In the genomic region with DNA sequence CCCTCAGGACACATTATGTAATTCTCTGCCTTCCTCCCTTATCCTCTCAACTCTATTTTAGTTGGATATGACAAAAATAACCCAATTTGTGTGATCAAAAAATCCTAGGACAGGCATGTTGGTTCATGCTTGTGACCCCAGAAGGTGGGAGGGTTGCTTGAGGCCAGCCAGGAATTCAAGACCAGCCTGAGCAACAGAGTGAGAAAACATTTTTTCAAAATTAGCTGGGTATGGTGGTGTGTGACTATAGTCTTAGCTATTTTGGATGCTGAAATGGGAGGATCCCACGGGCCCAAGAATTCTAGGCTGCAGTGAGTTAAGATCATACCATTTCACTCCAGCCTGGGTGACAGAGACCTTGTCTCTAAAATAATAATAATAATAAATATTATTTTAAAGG, we compare ENCODE assay signal across 1 cellular context.
TF ChIP-seq lines count a peak whose summit lies in the region.

No MANE protein-coding gene starts in this region.

TF ChIP-seq in H1, 55 proteins besides CTCF, POLR2A, EP300 and RAD21:
- TF ChIP-seq SIRT6 (IDR thresholded peaks at IDR 0.05; ENCODE audit: low read length) (no peak), TEAD4 (IDR thresholded peaks at IDR 0.05; ENCODE audit: low read depth, low read length) (no peak), TCF12 (IDR thresholded peaks at IDR 0.05; ENCODE audit: low read depth, low read length) (no peak), RFX5 (IDR thresholded peaks at IDR 0.05; ENCODE audit: borderline replicate concordance, low read depth, low read length) (no peak), TBP (IDR thresholded peaks at IDR 0.05; ENCODE audit: low read depth, low read length) (no peak), SRF (IDR thresholded peaks at IDR 0.05; ENCODE audit: low read depth, low read length) (no peak), TAF7 (optimal IDR thresholded peaks at IDR 0.05; ENCODE audit: borderline replicate concordance, low read depth, low read length) (no peak), KDM1A (IDR thresholded peaks at IDR 0.05; ENCODE audit: borderline replicate concordance, low read length) (no peak), RNF2 (IDR thresholded peaks at IDR 0.05; ENCODE audit: borderline replicate concordance, low read depth, low read length, missing control alignments, poor library complexity, severe bottlenecking) (no peak), TAF1 (IDR thresholded peaks at IDR 0.05; ENCODE audit: low read depth, low read length) (no peak)
- TF ChIP-seq, protein P1, sequence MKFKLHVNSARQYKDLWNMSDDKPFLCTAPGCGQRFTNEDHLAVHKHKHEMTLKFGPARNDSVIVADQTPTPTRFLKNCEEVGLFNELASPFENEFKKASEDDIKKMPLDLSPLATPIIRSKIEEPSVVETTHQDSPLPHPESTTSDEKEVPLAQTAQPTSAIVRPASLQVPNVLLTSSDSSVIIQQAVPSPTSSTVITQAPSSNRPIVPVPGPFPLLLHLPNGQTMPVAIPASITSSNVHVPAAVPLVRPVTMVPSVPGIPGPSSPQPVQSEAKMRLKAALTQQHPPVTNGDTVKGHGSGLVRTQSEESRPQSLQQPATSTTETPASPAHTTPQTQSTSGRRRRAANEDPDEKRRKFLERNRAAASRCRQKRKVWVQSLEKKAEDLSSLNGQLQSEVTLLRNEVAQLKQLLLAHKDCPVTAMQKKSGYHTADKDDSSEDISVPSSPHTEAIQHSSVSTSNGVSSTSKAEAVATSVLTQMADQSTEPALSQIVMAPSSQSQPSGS (IDR thresholded peaks at IDR 0.05; ENCODE audit: low read length), result no peak
